In genomic region chr11:64846998-64847666, GRCh38 we compare ENCODE assay signal across 8 cellular contexts. TPM values are rescaled to one million over a fixed set of nuclear protein-coding genes. Genes with fewer than 3 reads are reported as not detected.
DNase-seq lines count a peak whose midpoint lies in the region; ATAC-seq lines count a peak whose summit lies in the region.

No MANE protein-coding gene starts in this region.

- H3K14ac ChIP-seq in mesenchymal stem cell (ENCODE audit: low read length in 2 of 2): peak overlapping the region in 1 of 2 experiments; percentile 46

- H4K8ac ChIP-seq in mesenchymal stem cell (ENCODE audit: low read length): peak overlapping the region; percentile 45

- H3K4me3 Mint-ChIP-seq in effector memory CD8-positive, alpha-beta T cell: peak overlapping the region; percentile 27

- H3K4me3 ChIP-seq in mesenchymal stem cell (ENCODE audit: insufficient read depth in 1 of 2, low read depth in 1 of 2, low read length in 2 of 2): no peak overlapping the region

- no peak overlapping the region for H3K23ac ChIP-seq in mesenchymal stem cell (ENCODE audit: low read length in 2 of 2)

- H4K91ac ChIP-seq in mesenchymal stem cell (ENCODE audit: low read length): peak overlapping the region; percentile 40

- H3K4me2 ChIP-seq in mesenchymal stem cell (ENCODE audit: low read length, poor library complexity, severe bottlenecking): no peak overlapping the region

- H3K79me1 ChIP-seq in mesenchymal stem cell (replicated peaks; ENCODE audit: low read length, poor library complexity, severe bottlenecking): peaks cover 5% of the 10 kb centered on the region

- no peaks in the 10 kb centered on the region for H3K9me3 ChIP-seq in mesenchymal stem cell (ENCODE audit: control insufficient read depth, low read length)

- H2BK12ac ChIP-seq in mesenchymal stem cell (ENCODE audit: low read length in 2 of 2): peak overlapping the region in 1 of 2 experiments; percentile 87

- H2AFZ ChIP-seq in mesenchymal stem cell (ENCODE audit: low read depth, low read length): no peak overlapping the region

- H2AK5ac ChIP-seq in mesenchymal stem cell (ENCODE audit: low read length, severe bottlenecking): peak overlapping the region; percentile 69

- peak; percentile 51 for ATAC-seq in effector memory CD8-positive, alpha-beta T cell (replicated peaks)
- ATAC-seq in HG03457 (IDR thresholded peaks at IDR 0.05; ENCODE audit: unreplicated experiment): no peak

- H3K27ac ChIP-seq in mesenchymal stem cell (ENCODE audit: low read length, poor library complexity, severe bottlenecking): no peak overlapping the region

- peak overlapping the region in 1 of 2 experiments; percentile 64 for H3K18ac ChIP-seq in mesenchymal stem cell (ENCODE audit: low read depth in 1 of 2, low read length in 2 of 2)

- H3K4ac ChIP-seq in mesenchymal stem cell (ENCODE audit: low read depth in 1 of 2, low read length in 2 of 2): peak overlapping the region in 1 of 2 experiments; percentile 73

- H3K36me3 Mint-ChIP-seq in effector memory CD8-positive, alpha-beta T cell (ENCODE audit: insufficient read depth): peaks cover 61% of the 10 kb centered on the region

- no peaks in the 10 kb centered on the region for H3K9me3 Mint-ChIP-seq in effector memory CD8-positive, alpha-beta T cell

- peak; percentile 74 for DNase-seq in Caki2 (ENCODE audit: low read depth)
- DNase-seq in HuH-7.5 (ENCODE audit: low spot score): peak; percentile 98
- DNase-seq in NOMO-1 treated with dmso at 0.1 percent for 144 hours (lab: John Stamatoyannopoulos, UW; ENCODE audit: unreplicated experiment): peak; percentile 92
- peak; percentile 81 to 84 for DNase-seq in activated CD8-positive, alpha-beta memory T cell treated with anti-CD3 and anti-CD28 coated beads for 4 hours (ENCODE audit: low read depth in 2 of 2)
- peak; percentile 88 to 91 (median 89) for DNase-seq in effector memory CD8-positive, alpha-beta T cell
- DNase-seq in mesenchymal stem cell: peak; percentile 88
- peak; percentile 91 for DNase-seq in stimulated activated CD8-positive, alpha-beta memory T cell treated with anti-CD3 and anti-CD28 coated beads, Interleukin-15, amount 100 ng/mL, for 1 hour (ENCODE audit: low read depth)

- peaks cover 0 to 7% of the 10 kb centered on the region in 2 experiments for H3K36me3 ChIP-seq in mesenchymal stem cell (ENCODE audit: control insufficient read depth in 1 of 2, insufficient read depth in 2 of 2, low read depth in 1 of 2, low read length in 2 of 2)

- H2BK15ac ChIP-seq in mesenchymal stem cell (ENCODE audit: low read depth, poor library complexity, severe bottlenecking): peak overlapping the region; percentile 60

- no peak overlapping the region for H2BK5ac ChIP-seq in mesenchymal stem cell (ENCODE audit: low read depth, low read length, poor library complexity, severe bottlenecking)

- peak overlapping the region; percentile 38 for H3K9ac ChIP-seq in mesenchymal stem cell (ENCODE audit: low read length)

- no peak overlapping the region for H2BK120ac ChIP-seq in mesenchymal stem cell (ENCODE audit: low read depth, low read length)

- H3K4me1 ChIP-seq in mesenchymal stem cell (ENCODE audit: control insufficient read depth, insufficient read depth, low read depth, low read length): peaks cover 59% of the 10 kb centered on the region

- H3K27me3 Mint-ChIP-seq in effector memory CD8-positive, alpha-beta T cell: no peaks in the 10 kb centered on the region

- H3K4me1 Mint-ChIP-seq in effector memory CD8-positive, alpha-beta T cell (ENCODE audit: low read depth in 2 of 2): peaks cover 49 to 56% of the 10 kb centered on the region in 2 donors

- H3K27ac Mint-ChIP-seq in effector memory CD8-positive, alpha-beta T cell: peak overlapping the region; percentile 13 to 84

- in situ Hi-C loops in Caki2 (cut with HindIII; ENCODE audit: low pct_unique_long_range_greater_than_20kb, low sequenced_read_pairs): no loop called here

- WGBS in mesenchymal stem cell: 37% methylated on average over 10 of the region's 13 CpGs

- H3K27me3 ChIP-seq in mesenchymal stem cell (ENCODE audit: control insufficient read depth in 1 of 2, insufficient read depth in 1 of 2, low read length in 2 of 2): no peaks in the 10 kb centered on the region

RNA-seq across cellular contexts. Expression of gene CDC42BPG, which starts 2.7 kb away (rescaled TPM):
- 0.12 and 1.1 TPM in 2 replicates for total RNA-seq in Caki2 (2014; rRNA removed; shearing (Covaris generic); ENCODE audit: low replicate concordance)
- polyA plus RNA-seq in mesenchymal stem cell (2013, experiment 1 of 2): 0.26 TPM
- 0.21 TPM for polyA plus RNA-seq in mesenchymal stem cell (2013, experiment 2 of 2)

RNA-seq across cellular contexts. Expression of gene EHD1, which starts 31.3 kb away (rescaled TPM):
- 53.4 and 68.3 TPM in 2 replicates for total RNA-seq in Caki2 (2014; rRNA removed; shearing (Covaris generic); ENCODE audit: low replicate concordance)
- polyA plus RNA-seq in mesenchymal stem cell (2013, experiment 1 of 2): 57.6 TPM
- polyA plus RNA-seq in mesenchymal stem cell (2013, experiment 2 of 2): 57.2 TPM

RNA-seq across cellular contexts. Expression of gene MEN1, which starts 36.8 kb away (rescaled TPM):
- 5.3 and 5.4 TPM in 2 replicates for total RNA-seq in Caki2 (2014; rRNA removed; shearing (Covaris generic); ENCODE audit: low replicate concordance)
- polyA plus RNA-seq in mesenchymal stem cell (2013, experiment 1 of 2): 30.3 TPM
- 29.2 TPM for polyA plus RNA-seq in mesenchymal stem cell (2013, experiment 2 of 2)

RNA-seq across cellular contexts. Expression of gene MAP4K2, which starts 44.1 kb away (rescaled TPM):
- total RNA-seq in Caki2 (2014; rRNA removed; shearing (Covaris generic); ENCODE audit: low replicate concordance): 12.9 and 14.4 TPM in 2 replicates
- polyA plus RNA-seq in mesenchymal stem cell (2013, experiment 1 of 2): 12.3 TPM
- polyA plus RNA-seq in mesenchymal stem cell (2013, experiment 2 of 2): 13.7 TPM
